ENCODE assay signal across 3 cellular contexts in genomic region chr10:73614711-73615110, GRCh38.
TF ChIP-seq lines count a peak whose summit lies in the region.

No MANE protein-coding gene starts in this region.

TF ChIP-seq in HepG2, 621 proteins besides CTCF, POLR2A, EP300 and RAD21 (continues in another document):
- 0 out of 2 replicates have a peak, but pooled peaks have one; percentile 11 for TF ChIP-seq CEBPB (IDR thresholded peaks at IDR 0.05; ENCODE audit: borderline replicate concordance, low read depth, low read length)
- TF ChIP-seq TAF15 (IDR thresholded peaks at IDR 0.05; ENCODE audit: low read depth, low read length, poor library complexity, severe bottlenecking) = no peak
- no peak for TF ChIP-seq ZNF407 (CRISPR knock-in tag; IDR thresholded peaks at IDR 0.05; ENCODE audit: not compliant biosample characterization)

TF ChIP-seq in IMR-90, 13 proteins besides CTCF, POLR2A, EP300 and RAD21:
- TF ChIP-seq CEBPB (IDR thresholded peaks at IDR 0.05; ENCODE audit: low read depth, low read length) = peak; percentile 46; the same call in 1 of the 2 replicates
- no peak for TF ChIP-seq MAZ (IDR thresholded peaks at IDR 0.05; ENCODE audit: borderline replicate concordance, low read depth, low read length)
- no peak for TF ChIP-seq NFE2L2 (IDR thresholded peaks at IDR 0.05; ENCODE audit: low read depth, low read length)
- no peak for TF ChIP-seq SMC3 (IDR thresholded peaks at IDR 0.05; ENCODE audit: low read depth, low read length)
- no peak for TF ChIP-seq ELK1 (IDR thresholded peaks at IDR 0.05; ENCODE audit: borderline replicate concordance, low read depth, low read length)

TF ChIP-seq in K562, 482 proteins besides CTCF, POLR2A, EP300 and RAD21:
- no peak for TF ChIP-seq FOXJ3 (CRISPR knock-in tag; IDR thresholded peaks at IDR 0.05)
- TF ChIP-seq ZHX1 (conservative IDR thresholded peaks at IDR 0.05; ENCODE audit: low read length) = no peak
- TF ChIP-seq ATF3 (IDR thresholded peaks at IDR 0.05) = peak; percentile 69
- TF ChIP-seq ATF3 (CRISPR knock-in tag; conservative IDR thresholded peaks at IDR 0.05) = no peak
- TF ChIP-seq CEBPG (CRISPR knock-in tag; IDR thresholded peaks at IDR 0.05) = no peak
- TF ChIP-seq CEBPG (tag; conservative IDR thresholded peaks at IDR 0.05 in 1 of 2, IDR thresholded peaks at IDR 0.05 in 1 of 2) = peak; percentile 39 to 68; a peak in 3 of 4 replicates
- no peak for TF ChIP-seq ZKSCAN1 (IDR thresholded peaks at IDR 0.05; ENCODE audit: low read depth, low read length)
TF ChIP-seq in K562: peak in this region for 2.
